14 cellular contexts compared by ENCODE assay signal in the genomic region with DNA sequence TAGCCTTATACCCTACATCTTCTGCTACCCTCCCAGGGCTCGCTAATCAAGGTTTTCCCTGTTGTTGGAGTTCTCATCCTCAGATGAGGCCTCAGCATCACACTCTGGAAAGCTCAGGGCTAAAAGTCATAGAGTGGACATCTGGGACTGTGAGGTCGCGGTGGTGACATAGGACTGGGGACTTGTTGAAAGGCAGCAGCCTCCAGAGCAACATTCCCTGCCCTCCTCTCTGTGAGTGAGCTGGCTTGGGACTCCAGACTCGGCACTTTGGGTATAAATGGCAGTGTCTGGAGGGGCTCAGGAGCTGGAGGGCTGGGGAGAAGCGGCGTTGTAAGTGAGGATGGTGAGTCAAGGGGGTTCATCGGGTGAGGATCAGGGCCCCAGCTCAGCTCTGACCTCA. TPM values are rescaled to one million over a fixed set of nuclear protein-coding genes. Genes with fewer than 3 reads are reported as not detected.
DNase-seq lines count a peak whose midpoint lies in the region; ATAC-seq and TF ChIP-seq lines count a peak whose summit lies in the region.
"Had no signal": no experiment of that assay in that cellular context is flagged by ENCODE, and none has a peak within 500 bp of the region (broad histone marks: within the 10 kb centered on the region; RNA-seq: fewer than 3 reads in every experiment).

No MANE protein-coding gene starts in this region.

- peak overlapping the region; percentile 68 for H3K56ac ChIP-seq in mesendoderm (ENCODE audit: low read length)

- H3K27me3 ChIP-seq in PC-3 (ENCODE audit: low read length) = no peaks in the 10 kb centered on the region
- H3K27me3 ChIP-seq in mammary epithelial cell (ENCODE audit: insufficient read depth, low read length) = no peaks in the 10 kb centered on the region
- H3K27me3 ChIP-seq in mesendoderm (ENCODE audit: insufficient read depth, low read length, poor library complexity) = no peaks in the 10 kb centered on the region

- no peak overlapping the region for H3K23ac ChIP-seq in mesendoderm (ENCODE audit: low read length)

- no peaks in the 10 kb centered on the region for H3K9me3 ChIP-seq in PC-3 (ENCODE audit: low read length)
- no peaks in the 10 kb centered on the region for H3K9me3 ChIP-seq in mammary epithelial cell (replicated peaks; ENCODE audit: insufficient read depth, low read length)
- H3K9me3 ChIP-seq: BE2C had no signal

- H3K4me3 ChIP-seq in PC-3 (ENCODE audit: low read length) (no peak overlapping the region), mammary epithelial cell (replicated peaks in 1 of 3; ENCODE audit: insufficient read depth in 1 of 3, low read depth in 2 of 3, low read length in 3 of 3) (peak overlapping the region in 1 of 3 experiments; percentile 83), mesendoderm (ENCODE audit: low read length) (no peak overlapping the region), skin epidermis (peak overlapping the region in 2 of 7 experiments; percentile 50 to 61)
- H3K4me3 ChIP-seq: K562 had no signal

- no TSS peak for BruUV-seq in PC-3 (replicated peaks; lab: Mats Ljungman, UMichigan)
- BruUV-seq in mammary epithelial cell (replicated peaks; lab: Mats Ljungman, UMichigan) = no TSS peak

- H3K36me3 ChIP-seq in PC-3 (ENCODE audit: low read depth, low read length) = no peaks in the 10 kb centered on the region
- no peaks in the 10 kb centered on the region for H3K36me3 ChIP-seq in mammary epithelial cell (ENCODE audit: insufficient read depth, low read length)
- H3K36me3 ChIP-seq in mesendoderm (ENCODE audit: control insufficient read depth, insufficient read depth, low read length) = no peaks in the 10 kb centered on the region
- H3K36me3 ChIP-seq: BE2C had no signal

- H2AFZ ChIP-seq in PC-3 (ENCODE audit: low read length) (no peak overlapping the region), mammary epithelial cell (ENCODE audit: low read depth, low read length) (no peak overlapping the region)

- 92% methylated on average over 6 of the region's 7 CpGs for WGBS in mammary epithelial cell (ENCODE audit: low coverage, missing lambda C conversion rate)
- no CpG with 5 or more reads among the region's 7 CpGs for WGBS in mesendoderm (ENCODE audit: extremely low coverage, insufficient coverage, low lambda C conversion rate)

- H3K9me3 Mint-ChIP-seq in immature natural killer cell = no peaks in the 10 kb centered on the region

- no peak overlapping the region for H2BK15ac ChIP-seq in mesendoderm (replicated peaks; ENCODE audit: low read depth)

- no peak overlapping the region for H4K8ac ChIP-seq in mesendoderm (ENCODE audit: low read depth, low read length)

- H3K9ac ChIP-seq in PC-3 (ENCODE audit: low read length) = no peak overlapping the region
- no peak overlapping the region for H3K9ac ChIP-seq in mammary epithelial cell (ENCODE audit: insufficient read depth, low read length)
- peak overlapping the region; percentile 37 for H3K9ac ChIP-seq in mesendoderm (ENCODE audit: low read length)

- dilution Hi-C loops in mammary epithelial cell (cut with HindIII; ENCODE audit: low sequenced_read_pairs) = no loop called here

- in situ Hi-C loops in mammary epithelial cell (cut with MboI; ENCODE audit: low sequenced_read_pairs in 2 of 2) = loop anchor here in 1 of 2 donors (25.0 kb wide), 1 partner anchor 217 kb away; the partner anchor contains the start of gene RPS27L

- DNase-seq in PC-3 (no peak), mammary epithelial cell (no peak), mesendoderm (no peak), immature natural killer cell (no peak), activated T-cell treated with anti-CD3 and anti-CD28 coated beads for 4 hours (no peak)
- no peak for DNase-seq in stimulated activated CD4-positive, alpha-beta T cell treated with anti-CD3 and anti-CD28 coated beads, Interleukin-15, amount 100 ng/mL, for 24 hours
- DNase-seq: BE2C; NCI-H1048; NCI-H345; NCI-H69; NK-92 treated with Interleukin-12 subunit alpha and Interleukin-12 subunit beta, amount 100 ng/mL, for 24 hours had no signal

- H2BK120ac ChIP-seq in mesendoderm (ENCODE audit: low read depth, low read length) = no peak overlapping the region

- H3K9me2 ChIP-seq in PC-3 (replicated peaks; ENCODE audit: low read length) = no peaks in the 10 kb centered on the region

- H4K20me1 ChIP-seq in PC-3 (ENCODE audit: low read length) (no peaks in the 10 kb centered on the region), mammary epithelial cell (ENCODE audit: insufficient read depth, low read length) (no peaks in the 10 kb centered on the region)

- H3K27me3 Mint-ChIP-seq in immature natural killer cell (ENCODE audit: low read depth in 3 of 3) = peaks cover 7 to 35% (median 12%) of the 10 kb centered on the region in 3 donors

- H3K18ac ChIP-seq in mesendoderm (ENCODE audit: low read length) = no peak overlapping the region

- H3K27ac Mint-ChIP-seq in immature natural killer cell = peak overlapping the region in 1 of 6 donors; percentile 23

- ATAC-seq in PC-3 = no peak
- ATAC-seq: K562, Right ventricle myocardium inferior had no signal

- intact Hi-C loops in PC-3 (cut with micrococcal nuclease) = no loop called here
- intact Hi-C loops in mammary epithelial cell (cut with micrococcal nuclease) = no loop called here

- H3K4ac ChIP-seq in mesendoderm (ENCODE audit: low read depth, low read length) = no peak overlapping the region

- peak overlapping the region; percentile 29 for H2AK5ac ChIP-seq in mesendoderm (ENCODE audit: low read length)

- no peak overlapping the region for H3K27ac ChIP-seq in PC-3 (ENCODE audit: low read length)
- H3K27ac ChIP-seq in mammary epithelial cell (ENCODE audit: insufficient read depth, low read depth, low read length) = no peak overlapping the region
- no peak overlapping the region for H3K27ac ChIP-seq in mesendoderm (ENCODE audit: low read depth, low read length)
- peak overlapping the region in 12 of 21 experiments; percentile 2 to 88 (median 28) for H3K27ac ChIP-seq in skin epidermis

- 0 out of 2 replicates have a peak overlapping the region, but pooled peaks have one; percentile 94 for H3K4me2 ChIP-seq in PC-3 (ENCODE audit: low read length)
- peak overlapping the region; percentile 88 for H3K4me2 ChIP-seq in mammary epithelial cell (ENCODE audit: insufficient read depth, low read depth, low read length)
- H3K4me2 ChIP-seq in mesendoderm (ENCODE audit: low read length) = peak overlapping the region; percentile 9

- no peaks in the 10 kb centered on the region for H3F3A ChIP-seq in PC-3 (ENCODE audit: low read length, unreplicated experiment)

- CTCF ChIA-PET in PC-3 (lab: Charles Lee) = no interaction called here
- CTCF ChIA-PET in mammary epithelial cell (lab: Charles Lee; ENCODE audit: low non-redundant PET) = no interaction called here

- H3K4me3 Mint-ChIP-seq in immature natural killer cell = no peak overlapping the region

- no peaks in the 10 kb centered on the region for H3K36me3 Mint-ChIP-seq in immature natural killer cell

- peaks cover 54% of the 10 kb centered on the region for H3K4me1 ChIP-seq in PC-3 (ENCODE audit: insufficient read depth, low read length)
- peaks cover 65% of the 10 kb centered on the region for H3K4me1 ChIP-seq in mammary epithelial cell (ENCODE audit: insufficient read depth, low read length)
- H3K4me1 ChIP-seq in mesendoderm (ENCODE audit: control insufficient read depth, low read depth, low read length) = peaks cover 24% of the 10 kb centered on the region

- H3K79me1 ChIP-seq in mesendoderm (ENCODE audit: low read length) = peaks cover 2% of the 10 kb centered on the region

- H3K79me2 ChIP-seq in PC-3 (ENCODE audit: low read length) (peaks cover 34% of the 10 kb centered on the region), mammary epithelial cell (ENCODE audit: insufficient read depth, low read length) (peaks cover 75% of the 10 kb centered on the region), mesendoderm (ENCODE audit: control insufficient read depth, insufficient read depth, low read length) (peaks cover 8% of the 10 kb centered on the region)

- TF ChIP-seq CTCF in PC-3 (conservative IDR thresholded peaks at IDR 0.05; ENCODE audit: low read depth, low read length) (no peak), mammary epithelial cell (conservative IDR thresholded peaks at IDR 0.05 in 1 of 2, IDR thresholded peaks at IDR 0.05 in 1 of 2; ENCODE audit: extremely low read depth in 1 of 2, insufficient read depth in 1 of 2, low read depth in 1 of 2, low read length in 2 of 2) (no peak)

- POLR2A ChIA-PET in PC-3 (lab: Charles Lee; ENCODE audit: unreplicated experiment) = no interaction called here

- no peak overlapping the region for H4K5ac ChIP-seq in mesendoderm (ENCODE audit: low read length)

- H3K4me1 Mint-ChIP-seq in immature natural killer cell = peaks cover 6 to 17% of the 10 kb centered on the region in 2 donors

- H2BK5ac ChIP-seq in mesendoderm (ENCODE audit: low read length) = no peak overlapping the region

RNA-seq across cellular contexts. Expression of gene CA12, which starts 2.7 kb away (rescaled TPM):
- total RNA-seq in PC-3 (2014; rRNA removed) = 19.8 and 25.3 TPM in 2 replicates
- 100 to 1,000 TPM; 174 to 202 TPM for total RNA-seq in mammary epithelial cell
- polyA plus RNA-seq in mammary epithelial cell = 220 TPM
- 162 TPM for polyA minus RNA-seq in mammary epithelial cell
- 5.9 TPM for polyA plus RNA-seq in mesendoderm (2013, experiment 1 of 2)
- 5.5 TPM for polyA plus RNA-seq in mesendoderm (2013, experiment 2 of 2)
- polyA plus RNA-seq in immature natural killer cell = not detected

Comparison
In these comparisons a context has a peak if more than half of its experiments do, and no peak if none do; other contexts are left out.
1. H3K27ac ChIP-seq: peak in skin epidermis (12 of 21); none in PC-3 (single experiment), mammary epithelial cell (single experiment) and mesendoderm (single experiment).
2. H3K4me2 ChIP-seq: peak in every context shown above with its lines; median percentile 94 in PC-3; 88 in mammary epithelial cell; 9 in mesendoderm.